Comparison of ENCODE assay signal across 24 cellular contexts in the genomic region with DNA sequence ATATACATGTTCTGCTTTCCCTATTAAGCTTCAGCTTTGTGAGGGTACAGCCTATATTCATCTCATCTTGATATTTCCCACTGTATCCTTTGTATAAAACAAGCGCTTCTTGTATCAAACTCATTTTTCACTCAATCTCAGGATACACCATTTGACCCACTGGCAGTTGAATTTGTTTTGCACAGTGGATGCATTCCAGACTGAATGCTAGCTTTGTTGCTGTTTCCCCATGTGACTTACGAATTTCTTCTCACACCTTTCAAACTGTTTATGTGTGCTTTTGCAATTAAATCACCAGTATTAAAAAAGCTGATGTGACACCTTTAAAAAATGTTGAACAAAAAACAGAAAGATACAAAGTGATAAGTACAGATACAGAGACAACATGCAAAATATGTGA.
"Had no signal": no experiment of that assay in that cellular context is flagged by ENCODE, and none has a peak within 500 bp of the region (broad histone marks: within the 10 kb centered on the region; RNA-seq: fewer than 3 reads in every experiment).

No MANE protein-coding gene starts in this region.

- H3K27me3 Mint-ChIP-seq: dendritic cell treated with granulocyte-macrophage colony-stimulating factor and Interleukin-4, amounts not matched to agents 40 ng/mL and 50 ng/mL, for 4 days; naive B cell had no signal

- H3K9me3 Mint-ChIP-seq: dendritic cell treated with granulocyte-macrophage colony-stimulating factor and Interleukin-4, amounts not matched to agents 40 ng/mL and 50 ng/mL, for 4 days; mesothelial cell of epicardium; naive B cell had no signal

- ATAC-seq: esophagus mucosa, gastrocnemius medialis, heart right ventricle, left cardiac atrium, left lung, left ventricle myocardium superior, lower lobe of right lung, mucosa of descending colon had no signal

- H3K27ac Mint-ChIP-seq: dendritic cell treated with granulocyte-macrophage colony-stimulating factor and Interleukin-4, amounts not matched to agents 40 ng/mL and 50 ng/mL, for 4 days; mesothelial cell of epicardium; naive B cell had no signal

- DNase-seq: colonic mucosa; cortex of kidney; dorsolateral prefrontal cortex; effector CD4-positive, alpha-beta T cell; effector memory CD4-positive, alpha-beta T cell; erythroblast; esophagus squamous epithelium; foreskin fibroblast; foreskin melanocyte; gastrocnemius medialis; glutamatergic neuron; head of caudate nucleus; heart right ventricle; hippocampal formation; left cardiac atrium; left lung; left ventricle myocardium superior; lower lobe of right lung; mesenchymal stem cell; mucosa of descending colon; naive B cell had no signal

- H3K4me3 Mint-ChIP-seq: dendritic cell treated with granulocyte-macrophage colony-stimulating factor and Interleukin-4, amounts not matched to agents 40 ng/mL and 50 ng/mL, for 4 days; mesothelial cell of epicardium; naive B cell had no signal
